Comparison of ENCODE assay signal across 22 cellular contexts in genomic region chr17:79014158-79014758, GRCh38. TPM values are rescaled to one million over a fixed set of nuclear protein-coding genes. Genes with fewer than 3 reads are reported as not detected.
"Had no signal": no experiment of that assay in that cellular context is flagged by ENCODE, and none has a peak within 500 bp of the region (broad histone marks: within the 10 kb centered on the region; RNA-seq: fewer than 3 reads in every experiment).

No MANE protein-coding gene starts in this region.

- H3K4me3 ChIP-seq: left ventricle myocardium inferior, lung, mucosa of descending colon, ovary, right atrium auricular region, skin epidermis, suprapubic skin, thoracic aorta, tibial artery, vagina had no signal

- H3K27ac ChIP-seq: left ventricle myocardium inferior, ovary, right atrium auricular region, skin epidermis, suprapubic skin, thoracic aorta, tibial artery, vagina had no signal

- H3K27me3 ChIP-seq: ovary, right atrium auricular region, suprapubic skin, tibial artery, vagina had no signal

- ATAC-seq: mucosa of descending colon; naive thymus-derived CD4-positive, alpha-beta T cell; natural killer cell treated with Interleukin-12 subunit alpha and Interleukin-12 subunit beta and Interleukin-15 and Interleukin-18, amount 100 ng/mL, for 72 hours; sciatic nerve; stimulated activated naive B cell treated with anti-CD40 and anti-IgM and Interleukin-4, amounts not matched to agents 10 μg/mL and 1 μg/mL and 100 μg/mL, for 72 hours had no signal

- FAIRE-seq: islet of Langerhans had no signal

- DNase-seq: hypothalamus; immature natural killer cell; left ventricle myocardium inferior; midbrain; mucosa of descending colon; naive thymus-derived CD4-positive, alpha-beta T cell; ovary; stimulated activated CD4-positive, alpha-beta T cell treated with anti-CD3 and anti-CD28 coated beads, Interleukin-12 subunit alpha, Interleukin-12 subunit beta, amount 100 ng/mL, for 4 hours; stimulated activated CD4-positive, alpha-beta T cell treated with anti-CD3 and anti-CD28 coated beads, Interleukin-15, amount 100 ng/mL, for 24 hours; stimulated activated CD4-positive, alpha-beta T cell treated with anti-CD3 and anti-CD28 coated beads, Interleukin-2, amount 100 ng/mL, for 24 hours; stimulated activated CD4-positive, alpha-beta T cell treated with anti-CD3 and anti-CD28 coated beads, Interleukin-4, amount 100 ng/mL, for 1 hour; stimulated activated naive B cell treated with anti-CD40 and anti-IgM and Interleukin-4, amounts not matched to agents 10 μg/mL and 1 μg/mL and 100 μg/mL, for 72 hours; tibial artery had no signal

- H3K9me3 ChIP-seq: left ventricle myocardium inferior, ovary, right atrium auricular region, suprapubic skin, thoracic aorta, tibial artery, vagina had no signal

- H3K36me3 ChIP-seq: left ventricle myocardium inferior, ovary, right atrium auricular region, suprapubic skin, thoracic aorta, tibial artery, vagina had no signal

RNA-seq across cellular contexts. Expression of gene C1QTNF1, which starts 9.7 kb away (rescaled TPM):
- total RNA-seq: natural killer cell treated with Interleukin-12 subunit alpha and Interleukin-12 subunit beta and Interleukin-15 and Interleukin-18, amount 100 ng/mL, for 72 hours had no signal
- polyA plus RNA-seq: immature natural killer cell; naive thymus-derived CD4-positive, alpha-beta T cell had no signal
